ENCODE assay signal across 2 cellular contexts in the genomic region with DNA sequence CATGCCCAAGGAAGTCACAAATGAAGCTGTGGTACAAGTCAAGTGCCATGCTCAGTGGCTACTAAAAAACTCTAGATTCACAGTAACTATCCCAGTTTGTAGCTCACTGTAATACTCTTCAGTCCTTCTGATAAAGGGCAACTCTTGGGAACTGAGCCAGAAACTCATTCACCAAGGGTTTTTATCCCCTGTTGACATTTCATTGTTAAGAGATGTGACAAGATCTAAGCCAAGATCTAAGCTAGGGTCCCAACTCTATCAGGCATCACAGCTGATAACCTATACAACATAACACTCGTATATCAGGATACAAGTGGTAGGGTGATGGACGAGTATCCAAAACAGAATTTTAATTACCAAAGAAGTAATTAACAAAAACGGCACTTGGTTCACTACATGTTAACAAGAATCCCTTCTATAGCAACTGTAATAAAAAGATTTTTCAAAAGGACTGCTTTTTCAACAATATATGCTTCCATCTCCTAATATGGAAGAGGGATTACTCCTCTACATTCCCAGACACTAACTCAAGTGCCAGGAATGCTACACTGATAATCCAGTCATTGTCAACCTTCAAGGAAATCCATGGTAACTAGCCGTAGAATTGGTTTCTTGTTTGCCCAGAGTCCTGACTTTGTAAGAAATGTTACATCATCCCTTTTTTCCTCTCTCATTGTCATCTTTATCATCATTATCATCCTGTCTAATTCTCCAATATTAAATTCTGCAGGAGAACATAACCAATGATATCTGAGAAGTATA.
TF ChIP-seq lines count a peak whose summit lies in the region.

No MANE protein-coding gene starts in this region.

TF ChIP-seq in IMR-90, 13 proteins besides CTCF, POLR2A, EP300 and RAD21:
- TF ChIP-seq FOS (IDR thresholded peaks at IDR 0.05; ENCODE audit: low read depth, low read length) (peak; percentile 70), SMC3 (IDR thresholded peaks at IDR 0.05; ENCODE audit: low read depth, low read length) (no peak), MAZ (IDR thresholded peaks at IDR 0.05; ENCODE audit: borderline replicate concordance, low read depth, low read length) (no peak), NFE2L2 (IDR thresholded peaks at IDR 0.05; ENCODE audit: low read depth, low read length) (0 out of 2 replicates have a peak, but pooled peaks have one; percentile 28), RFX5 (IDR thresholded peaks at IDR 0.05; ENCODE audit: low read depth, low read length) (no peak), CEBPB (IDR thresholded peaks at IDR 0.05; ENCODE audit: low read depth, low read length) (peak; percentile 91), MXI1 (IDR thresholded peaks at IDR 0.05; ENCODE audit: borderline replicate concordance, low read depth, low read length) (no peak), BHLHE40 (IDR thresholded peaks at IDR 0.05; ENCODE audit: low read depth, low read length) (no peak), MAFK (IDR thresholded peaks at IDR 0.05; ENCODE audit: low read depth, low read length) (no peak; the same call in 1 of the 2 replicates)
- TF ChIP-seq, protein P1, sequence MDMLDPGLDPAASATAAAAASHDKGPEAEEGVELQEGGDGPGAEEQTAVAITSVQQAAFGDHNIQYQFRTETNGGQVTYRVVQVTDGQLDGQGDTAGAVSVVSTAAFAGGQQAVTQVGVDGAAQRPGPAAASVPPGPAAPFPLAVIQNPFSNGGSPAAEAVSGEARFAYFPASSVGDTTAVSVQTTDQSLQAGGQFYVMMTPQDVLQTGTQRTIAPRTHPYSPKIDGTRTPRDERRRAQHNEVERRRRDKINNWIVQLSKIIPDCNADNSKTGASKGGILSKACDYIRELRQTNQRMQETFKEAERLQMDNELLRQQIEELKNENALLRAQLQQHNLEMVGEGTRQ (IDR thresholded peaks at IDR 0.05; ENCODE audit: low read depth, low read length): no peak

TF ChIP-seq in H1, 55 proteins besides CTCF, POLR2A, EP300 and RAD21:
- TF ChIP-seq SRF (IDR thresholded peaks at IDR 0.05; ENCODE audit: low read depth, low read length) (peak; percentile 28; the same call in 1 of the 2 replicates), NRF1 (IDR thresholded peaks at IDR 0.05; ENCODE audit: low read depth, low read length) (no peak)
TF ChIP-seq in H1: peak in this region for 1.
